ENCODE assay signal across 14 cellular contexts in genomic region chr4:47533689-47534347, GRCh38. TPM values are rescaled to one million over a fixed set of nuclear protein-coding genes. Genes with fewer than 3 reads are reported as not detected.
DNase-seq lines count a peak whose midpoint lies in the region; FAIRE-seq and TF ChIP-seq lines count a peak whose summit lies in the region.
"Had no signal": no experiment of that assay in that cellular context is flagged by ENCODE, and none has a peak within 500 bp of the region (broad histone marks: within the 10 kb centered on the region; RNA-seq: fewer than 3 reads in every experiment).

No MANE protein-coding gene starts in this region.

- no peak for TF ChIP-seq EP300 in ovary (IDR thresholded peaks at IDR 0.05)

- peaks cover 24% of the 10 kb centered on the region for H3K9me3 Mint-ChIP-seq in HFFc6
- peaks cover 24% of the 10 kb centered on the region for H3K9me3 Mint-ChIP-seq in activated T-helper 2 cell treated with anti-CD3 and anti-CD28 coated beads, Interferon-gamma antibody, Interleukin-2, Interleukin-4, amounts not matched to agents 10 μg/mL and 5 μg/mL and 100 μg/mL, durations not matched to agents 14 hours and 24 hours and 36 hours

- intact Hi-C loops in activated T-helper 2 cell treated with anti-CD3 and anti-CD28 coated beads, Interferon-gamma antibody, Interleukin-2, Interleukin-4, amounts not matched to agents 10 μg/mL and 5 μg/mL and 100 μg/mL, durations not matched to agents 14 hours and 24 hours and 36 hours (cut with micrococcal nuclease): loop anchor here (1.0 to 5.0 kb wide), 3 partner anchors 28 to 378 kb away; partner anchors contain the start of genes COMMD8 and NFXL1
- intact Hi-C loops in posterior vena cava (cut with DNase I): no loop called here
- intact Hi-C loops in ovary (cut with DNase I): no loop called here

- H3K4me1 ChIP-seq in keratinocyte (ENCODE audit: control insufficient read depth, extremely low read depth, insufficient read depth, low read length) (peaks cover 44% of the 10 kb centered on the region), ovary (ENCODE audit: insufficient read depth) (peaks cover 3% of the 10 kb centered on the region)

- peaks cover 13% of the 10 kb centered on the region for H3K79me2 ChIP-seq in keratinocyte (ENCODE audit: control insufficient read depth, insufficient read depth, low read length)

- H3K4me3 Mint-ChIP-seq in HFFc6: no peak overlapping the region
- H3K4me3 Mint-ChIP-seq in activated T-helper 2 cell treated with anti-CD3 and anti-CD28 coated beads, Interferon-gamma antibody, Interleukin-2, Interleukin-4, amounts not matched to agents 10 μg/mL and 5 μg/mL and 100 μg/mL, durations not matched to agents 14 hours and 24 hours and 36 hours (ENCODE audit: low read depth): no peak overlapping the region
- H3K4me3 Mint-ChIP-seq: CD8-positive, alpha-beta T cell; H9; neural progenitor cell had no signal

- no peak for TF ChIP-seq POLR2A in ovary (IDR thresholded peaks at IDR 0.05)

- no peak overlapping the region for H3K27ac ChIP-seq in keratinocyte (ENCODE audit: control insufficient read depth, insufficient read depth, low read length)
- H3K27ac ChIP-seq in ovary: no peak overlapping the region
- H3K27ac ChIP-seq: neural progenitor cell had no signal

- H3K36me3 ChIP-seq in keratinocyte (ENCODE audit: control insufficient read depth in 2 of 2, extremely low read depth in 1 of 2, insufficient read depth in 2 of 2, low read length in 2 of 2) (peaks cover 4 to 11% of the 10 kb centered on the region in 2 experiments), ovary (no peaks in the 10 kb centered on the region)
- H3K36me3 ChIP-seq: neural progenitor cell had no signal

- peak overlapping the region; percentile 58 for H3K27ac Mint-ChIP-seq in HFFc6
- peak overlapping the region; percentile 78 for H3K27ac Mint-ChIP-seq in activated T-helper 2 cell treated with anti-CD3 and anti-CD28 coated beads, Interferon-gamma antibody, Interleukin-2, Interleukin-4, amounts not matched to agents 10 μg/mL and 5 μg/mL and 100 μg/mL, durations not matched to agents 14 hours and 24 hours and 36 hours
- H3K27ac Mint-ChIP-seq: CD8-positive, alpha-beta T cell; H9; neural progenitor cell had no signal

- no peak overlapping the region for H3K9ac ChIP-seq in keratinocyte (ENCODE audit: control insufficient read depth, extremely low read depth, insufficient read depth, low read length)
- H3K9ac ChIP-seq: neural progenitor cell had no signal

- H3K27me3 ChIP-seq in keratinocyte (ENCODE audit: control insufficient read depth, extremely low read depth, insufficient read depth, low read length) (no peaks in the 10 kb centered on the region), ovary (no peaks in the 10 kb centered on the region)
- H3K27me3 ChIP-seq: neural progenitor cell, sigmoid colon had no signal

- peaks cover 6% of the 10 kb centered on the region for H3K9me3 ChIP-seq in keratinocyte (ENCODE audit: control insufficient read depth, low read depth, low read length)
- H3K9me3 ChIP-seq in ovary: no peaks in the 10 kb centered on the region
- H3K9me3 ChIP-seq: sigmoid colon had no signal

- H3K4me2 ChIP-seq in keratinocyte (ENCODE audit: control insufficient read depth, extremely low read depth, insufficient read depth, low read depth, low read length): no peak overlapping the region
- H3K4me2 ChIP-seq: neural progenitor cell had no signal

- no peaks in the 10 kb centered on the region for H3K27me3 Mint-ChIP-seq in HFFc6 (ENCODE audit: insufficient read depth)
- no peaks in the 10 kb centered on the region for H3K27me3 Mint-ChIP-seq in activated T-helper 2 cell treated with anti-CD3 and anti-CD28 coated beads, Interferon-gamma antibody, Interleukin-2, Interleukin-4, amounts not matched to agents 10 μg/mL and 5 μg/mL and 100 μg/mL, durations not matched to agents 14 hours and 24 hours and 36 hours (ENCODE audit: low read depth)

- DNase-seq in ELR (ENCODE audit: low read depth) (peak; percentile 27), HFFc6 (no peak), keratinocyte (ENCODE audit: low read depth, low spot score) (no peak), posterior vena cava (ENCODE audit: low spot score) (no peak), ovary (no peak), ureter (ENCODE audit: low spot score) (no peak)
- DNase-seq in activated T-helper 2 cell treated with anti-CD3 and anti-CD28 coated beads, Interferon-gamma antibody, Interleukin-2, Interleukin-4, amounts not matched to agents 10 μg/mL and 5 μg/mL and 100 μg/mL, durations not matched to agents 14 hours and 24 hours and 36 hours (ENCODE audit: low spot score): no peak
- DNase-seq: CD8-positive, alpha-beta T cell; cortex of kidney; H9; mammary epithelial cell; NCI-H2171; sigmoid colon had no signal

- no peak overlapping the region for H3K4me3 ChIP-seq in keratinocyte (ENCODE audit: control insufficient read depth in 2 of 3, extremely low read depth in 1 of 3, insufficient read depth in 2 of 3, low read depth in 1 of 3, low read length in 3 of 3)
- H3K4me3 ChIP-seq in ovary: no peak overlapping the region
- H3K4me3 ChIP-seq: neural progenitor cell, sigmoid colon had no signal

- FAIRE-seq in keratinocyte (lab: Jason Lieb, UNC): peak; percentile 55

- no peak overlapping the region for H2AFZ ChIP-seq in keratinocyte (ENCODE audit: control insufficient read depth, low read length)
- H2AFZ ChIP-seq: neural progenitor cell had no signal

- H4K20me1 ChIP-seq in keratinocyte (ENCODE audit: control insufficient read depth, extremely low read depth, insufficient read depth, low read length): no peaks in the 10 kb centered on the region

- no peaks in the 10 kb centered on the region for H3K9me1 ChIP-seq in keratinocyte (ENCODE audit: control insufficient read depth, extremely low read depth, insufficient read depth, low read length)

- H3K4me1 Mint-ChIP-seq in HFFc6 (ENCODE audit: low read depth): peaks cover 65% of the 10 kb centered on the region
- peaks cover 52% of the 10 kb centered on the region for H3K4me1 Mint-ChIP-seq in activated T-helper 2 cell treated with anti-CD3 and anti-CD28 coated beads, Interferon-gamma antibody, Interleukin-2, Interleukin-4, amounts not matched to agents 10 μg/mL and 5 μg/mL and 100 μg/mL, durations not matched to agents 14 hours and 24 hours and 36 hours (ENCODE audit: low read depth)

- 77 to 82% (median 81%) methylated on average over 4 of the region's 4 CpGs for WGBS in ovary, 3 donors

- peaks cover 64% of the 10 kb centered on the region for H3K36me3 Mint-ChIP-seq in HFFc6 (ENCODE audit: low read depth)
- H3K36me3 Mint-ChIP-seq in activated T-helper 2 cell treated with anti-CD3 and anti-CD28 coated beads, Interferon-gamma antibody, Interleukin-2, Interleukin-4, amounts not matched to agents 10 μg/mL and 5 μg/mL and 100 μg/mL, durations not matched to agents 14 hours and 24 hours and 36 hours (ENCODE audit: low read depth): peaks cover 38% of the 10 kb centered on the region

- no peak for TF ChIP-seq CTCF in HFFc6 (IDR thresholded peaks at IDR 0.05)
- TF ChIP-seq CTCF in keratinocyte (optimal IDR thresholded peaks at IDR 0.05 in 1 of 3, IDR thresholded peaks at IDR 0.05 in 1 of 3, conservative IDR thresholded peaks at IDR 0.05 in 1 of 3; ENCODE audit: extremely low read depth in 1 of 3, insufficient read depth in 2 of 3, low read length in 3 of 3): no peak
- TF ChIP-seq CTCF in ovary (IDR thresholded peaks at IDR 0.05): no peak

- dilution Hi-C loops in keratinocyte (cut with MboI; ENCODE audit: extremely low pct_ligation_motif_present, low sequenced_read_pairs): no loop called here

RNA-seq across cellular contexts. Expression of gene ATP10D, which starts 48.7 kb away (rescaled TPM):
- 10 to 100 TPM; 50.6 to 73.8 (median 55.4) TPM for total RNA-seq in HFFc6 (2021; fragmentation: NEBNext Ultra II Directional; extraction: Animal tissue kit (Norgen Biotek cat#: 25700))
- 1.6 and 2.5 TPM in 2 replicates for total RNA-seq in activated T-helper 2 cell treated with anti-CD3 and anti-CD28 coated beads, Interferon-gamma antibody, Interleukin-2, Interleukin-4, amounts not matched to agents 10 μg/mL and 5 μg/mL and 100 μg/mL, durations not matched to agents 14 hours and 24 hours and 36 hours
- 51.2 to 116 TPM (median 97.3 TPM) in 3 replicates for polyA plus RNA-seq in keratinocyte
- 24.5 TPM for polyA plus RNA-seq in keratinocyte (2011; ENCODE audit: low read depth)
- polyA plus RNA-seq in keratinocyte (2011; cell fraction: cytosol; rRNA removed): 14.4 and 34.5 TPM in 2 replicates
- 136 and 160 TPM in 2 replicates for polyA plus RNA-seq in keratinocyte (2011; cell fraction: nucleus; rRNA removed)
- polyA plus RNA-seq in keratinocyte (2012; ENCODE audit: low replicate concordance): 25.1 and 46.8 TPM in 2 replicates
- polyA minus RNA-seq in keratinocyte: 274 to 455 TPM (median 398 TPM) in 3 replicates
- polyA minus RNA-seq in keratinocyte (2011; cell fraction: cytosol; rRNA and poly(A)+ RNA removed): 33.2 TPM
- 171 and 369 TPM in 2 replicates for polyA minus RNA-seq in keratinocyte (2011; cell fraction: nucleus; rRNA and poly(A)+ RNA removed)
- 10 to 100 TPM; 25.3 to 26.3 TPM for total RNA-seq in posterior vena cava
- 10 to 100 TPM; 10.1 to 27.8 (median 19.6) TPM for total RNA-seq in ovary
- 10 to 100 TPM in 1 of 2 donors, 1 to 10 TPM in 1; 8.2 to 24.9 TPM for polyA plus RNA-seq in ovary
- total RNA-seq in ureter: 35.7 TPM
